8 cellular contexts compared by ENCODE assay signal in the genomic region with DNA sequence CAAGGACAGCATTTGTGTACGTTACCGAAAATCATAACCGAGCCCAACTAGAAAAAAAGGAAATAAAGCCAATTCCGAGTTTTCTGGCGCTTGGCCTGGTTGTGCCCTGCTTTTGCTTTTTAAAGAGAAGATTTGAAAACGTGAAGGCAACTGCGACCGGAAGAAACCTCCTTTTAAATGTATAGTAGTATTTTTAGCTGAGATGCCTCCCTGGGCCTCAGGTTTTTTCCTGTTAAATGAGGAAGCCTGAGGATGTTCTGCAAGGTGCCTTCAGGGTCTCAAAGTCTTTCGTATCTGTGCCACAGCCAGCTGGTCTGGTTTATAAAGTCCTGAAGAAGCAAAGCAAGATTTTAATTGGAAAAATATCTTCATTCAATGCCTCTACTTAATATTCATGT. TPM values are rescaled to one million over a fixed set of nuclear protein-coding genes. Genes with fewer than 3 reads are reported as not detected.
DNase-seq lines count a peak whose midpoint lies in the region; ATAC-seq and TF ChIP-seq lines count a peak whose summit lies in the region.

No MANE protein-coding gene starts in this region.

- TF ChIP-seq CTCF in left ventricle myocardium inferior (IDR thresholded peaks at IDR 0.05; ENCODE audit: borderline replicate concordance): no peak
- TF ChIP-seq CTCF in VCaP (conservative IDR thresholded peaks at IDR 0.05): no peak
- TF ChIP-seq CTCF in hepatocyte (IDR thresholded peaks at IDR 0.05; ENCODE audit: poor library complexity): no peak

- peak overlapping the region; percentile 73 for H3K4me2 ChIP-seq in hepatocyte

- no peaks in the 10 kb centered on the region for H3K9me2 ChIP-seq in hepatocyte (replicated peaks; ENCODE audit: insufficient read depth)

- WGBS in hepatocyte (ENCODE audit: low lambda C conversion rate, missing lambda C conversion rate): 5% methylated on average over 9 of the region's 9 CpGs

- peak overlapping the region; percentile 83 for H3K27ac ChIP-seq in left ventricle myocardium inferior (replicated peaks)
- peak overlapping the region; percentile 73 for H3K27ac ChIP-seq in VCaP
- H3K27ac ChIP-seq in hepatocyte: peak overlapping the region; percentile 59

- H3K27me3 ChIP-seq in left ventricle myocardium inferior (ENCODE audit: low read depth): no peaks in the 10 kb centered on the region
- H3K27me3 ChIP-seq in hepatocyte: no peaks in the 10 kb centered on the region

- H3K4me3 ChIP-seq in left ventricle myocardium inferior (peak overlapping the region; percentile 94), hepatocyte (peak overlapping the region; percentile 79)

- peaks cover 42% of the 10 kb centered on the region for H3K79me2 ChIP-seq in hepatocyte

- no peaks in the 10 kb centered on the region for H3K9me3 Mint-ChIP-seq in stimulated activated naive B cell treated with anti-CD40 and anti-IgM and Interleukin-4, amounts not matched to agents 10 μg/mL and 1 μg/mL and 100 μg/mL, for 72 hours

- no peaks in the 10 kb centered on the region for H3K27me3 Mint-ChIP-seq in stimulated activated naive B cell treated with anti-CD40 and anti-IgM and Interleukin-4, amounts not matched to agents 10 μg/mL and 1 μg/mL and 100 μg/mL, for 72 hours

- ATAC-seq in left cardiac atrium (no peak), HG03095 (IDR thresholded peaks at IDR 0.05; ENCODE audit: unreplicated experiment) (peak; percentile 14)
- peak; percentile 14 to 21 for ATAC-seq in stimulated activated naive B cell treated with anti-CD40 and anti-IgM and Interleukin-4, amounts not matched to agents 10 μg/mL and 1 μg/mL and 100 μg/mL, for 72 hours (replicated peaks)

- H3K4me1 Mint-ChIP-seq in stimulated activated naive B cell treated with anti-CD40 and anti-IgM and Interleukin-4, amounts not matched to agents 10 μg/mL and 1 μg/mL and 100 μg/mL, for 72 hours: peaks cover 11 to 21% of the 10 kb centered on the region in 2 donors

- H3K4me3 Mint-ChIP-seq in stimulated activated naive B cell treated with anti-CD40 and anti-IgM and Interleukin-4, amounts not matched to agents 10 μg/mL and 1 μg/mL and 100 μg/mL, for 72 hours: peak overlapping the region; percentile 93 to 94

- peak overlapping the region; percentile 95 for H3K27ac Mint-ChIP-seq in stimulated activated naive B cell treated with anti-CD40 and anti-IgM and Interleukin-4, amounts not matched to agents 10 μg/mL and 1 μg/mL and 100 μg/mL, for 72 hours

- DNase-seq in left ventricle myocardium inferior (no peak), left cardiac atrium (no peak), hepatocyte (ENCODE audit: low spot score) (peak; percentile 18), SW 1271 (lab: John Stamatoyannopoulos, UW) (no peak), NCI-H2196 (lab: John Stamatoyannopoulos, UW; ENCODE audit: unreplicated experiment) (no peak)
- DNase-seq in stimulated activated naive B cell treated with anti-CD40 and anti-IgM and Interleukin-4, amounts not matched to agents 10 μg/mL and 1 μg/mL and 100 μg/mL, for 72 hours: no peak

- peak overlapping the region; percentile 59 for H2AFZ ChIP-seq in hepatocyte

- H3K4me1 ChIP-seq in left ventricle myocardium inferior (peaks cover 28% of the 10 kb centered on the region), hepatocyte (ENCODE audit: insufficient read depth) (no peaks in the 10 kb centered on the region)

- intact Hi-C loops in left ventricle myocardium inferior (cut with micrococcal nuclease) (no loop called here), left cardiac atrium (cut with DNase I) (loop anchor here in 1 of 2 donors (10.0 kb wide), 1 partner anchor 308 kb away; a partner anchor contains a TSS)

- H4K20me1 ChIP-seq in hepatocyte (ENCODE audit: insufficient read depth, poor library complexity, severe bottlenecking): no peaks in the 10 kb centered on the region

- peaks cover 0 to 2% of the 10 kb centered on the region in 2 donors for H3K36me3 Mint-ChIP-seq in stimulated activated naive B cell treated with anti-CD40 and anti-IgM and Interleukin-4, amounts not matched to agents 10 μg/mL and 1 μg/mL and 100 μg/mL, for 72 hours

- H3K9me3 ChIP-seq in left ventricle myocardium inferior (replicated peaks) (peaks cover 4% of the 10 kb centered on the region), hepatocyte (ENCODE audit: low read depth) (no peaks in the 10 kb centered on the region)

- H3K36me3 ChIP-seq in left ventricle myocardium inferior (no peaks in the 10 kb centered on the region), hepatocyte (replicated peaks; ENCODE audit: insufficient read depth, low read depth) (no peaks in the 10 kb centered on the region)

RNA-seq across cellular contexts. Expression of a gene that starts 0.4 kb away (rescaled TPM):
- total RNA-seq in left ventricle myocardium inferior (6.4 TPM), left cardiac atrium (10 to 100 TPM; 13.0 TPM), hepatocyte (58.8 and 58.9 TPM in 2 replicates)
- 32.4 and 36.7 TPM in 2 replicates for polyA plus RNA-seq in hepatocyte

RNA-seq across cellular contexts. Expression of a gene that starts 27.5 kb away (rescaled TPM):
- total RNA-seq in left ventricle myocardium inferior (not detected), left cardiac atrium (under 1 TPM; 0.21 to 0.53 TPM), hepatocyte (0.08 TPM in 1 of 2 replicates, not detected in the other)
- polyA plus RNA-seq in hepatocyte: 0.34 and 0.41 TPM in 2 replicates

Comparison
In these comparisons a context has a peak if more than half of its experiments do, and no peak if none do; other contexts are left out.
1. ATAC-seq: peak in HG03095 (single experiment) and stimulated activated naive B cell treated with anti-CD40 and anti-IgM and Interleukin-4, amounts not matched to agents 10 μg/mL and 1 μg/mL and 100 μg/mL, for 72 hours (2 of 2); none in left cardiac atrium (0 of 2).
2. Peak in every context shown above with its lines, with median percentiles within 50 percentile points of each other: H3K27ac ChIP-seq.